In genomic region chr16:27317320-27317719, GRCh38 we compare ENCODE assay signal across 12 cellular contexts. TPM values are rescaled to one million over a fixed set of nuclear protein-coding genes. Genes with fewer than 3 reads are reported as not detected.
DNase-seq lines count a peak whose midpoint lies in the region; ATAC-seq and TF ChIP-seq lines count a peak whose summit lies in the region.
"Had no signal": no experiment of that assay in that cellular context is flagged by ENCODE, and none has a peak within 500 bp of the region (broad histone marks: within the 10 kb centered on the region; RNA-seq: fewer than 3 reads in every experiment).

No MANE protein-coding gene starts in this region.

- peaks cover 56% of the 10 kb centered on the region for H3K36me3 Mint-ChIP-seq in activated CD8-positive, alpha-beta memory T cell treated with anti-CD3 and anti-CD28 coated beads, Interleukin-2, amount 10 ng/mL, durations not matched to agents 7 days and 5 days
- peaks cover 72% of the 10 kb centered on the region for H3K36me3 Mint-ChIP-seq in activated naive CD8-positive, alpha-beta T cell treated with anti-CD3 and anti-CD28 coated beads for 36 hours
- H3K36me3 Mint-ChIP-seq: brain had no signal

- H3K9me3 ChIP-seq in right lobe of liver (no peaks in the 10 kb centered on the region), stomach smooth muscle (ENCODE audit: control insufficient read depth in 2 of 2, low read length in 2 of 2) (no peaks in the 10 kb centered on the region)
- H3K9me3 ChIP-seq: pancreas had no signal

- peaks cover 72% of the 10 kb centered on the region for H3K4me1 Mint-ChIP-seq in activated CD8-positive, alpha-beta memory T cell treated with anti-CD3 and anti-CD28 coated beads, Interleukin-2, amount 10 ng/mL, durations not matched to agents 7 days and 5 days
- peaks cover 75% of the 10 kb centered on the region for H3K4me1 Mint-ChIP-seq in activated naive CD8-positive, alpha-beta T cell treated with anti-CD3 and anti-CD28 coated beads for 36 hours

- intact Hi-C loops in right lobe of liver (cut with DNase I) = loop anchor here in 1 of 2 donors (10.0 kb wide), 1 partner anchor 47 kb away; no protein-coding TSS in a partner anchor

- no peak for TF ChIP-seq POLR2A in right lobe of liver (IDR thresholded peaks at IDR 0.05)

- peak overlapping the region; percentile 29 to 91 for H3K9ac ChIP-seq in stomach smooth muscle (ENCODE audit: low read length in 2 of 2)

- TF ChIP-seq CTCF in right lobe of liver (IDR thresholded peaks at IDR 0.05) = no peak

- H3K27me3 Mint-ChIP-seq in activated CD8-positive, alpha-beta memory T cell treated with anti-CD3 and anti-CD28 coated beads, Interleukin-2, amount 10 ng/mL, durations not matched to agents 7 days and 5 days = no peaks in the 10 kb centered on the region
- H3K27me3 Mint-ChIP-seq in activated naive CD8-positive, alpha-beta T cell treated with anti-CD3 and anti-CD28 coated beads for 36 hours = no peaks in the 10 kb centered on the region

- H3K4me3 ChIP-seq in right lobe of liver = no peak overlapping the region
- peak overlapping the region in 1 of 2 donors; percentile 59 for H3K4me3 ChIP-seq in stomach smooth muscle (ENCODE audit: low read length in 2 of 2)

- H3K27me3 ChIP-seq in right lobe of liver = no peaks in the 10 kb centered on the region
- no peaks in the 10 kb centered on the region for H3K27me3 ChIP-seq in stomach smooth muscle (ENCODE audit: control insufficient read depth in 1 of 2, insufficient read depth in 2 of 2, low read length in 2 of 2)
- H3K27me3 ChIP-seq: pancreas had no signal

- H3K27ac Mint-ChIP-seq in activated CD8-positive, alpha-beta memory T cell treated with anti-CD3 and anti-CD28 coated beads, Interleukin-2, amount 10 ng/mL, durations not matched to agents 7 days and 5 days = peak overlapping the region; percentile 94
- H3K27ac Mint-ChIP-seq in activated naive CD8-positive, alpha-beta T cell treated with anti-CD3 and anti-CD28 coated beads for 36 hours = peak overlapping the region; percentile 99

- no peak for DNase-seq in activated CD8-positive, alpha-beta memory T cell treated with anti-CD3 and anti-CD28 coated beads, Interleukin-2, amount 10 ng/mL, durations not matched to agents 7 days and 5 days
- no peak for DNase-seq in activated CD8-positive, alpha-beta memory T cell treated with anti-CD3 and anti-CD28 coated beads, Interleukin-2, amount 50 U/mL, for 48 hours
- DNase-seq in activated naive CD8-positive, alpha-beta T cell treated with anti-CD3 and anti-CD28 coated beads for 36 hours = no peak
- DNase-seq in right lobe of liver = peak in 1 of 3 donors; percentile 40
- DNase-seq in NOMO-1 treated with DMSO at 0.1 percent for 48 hours (lab: John Stamatoyannopoulos, UW; ENCODE audit: unreplicated experiment) = no peak
- no peak for DNase-seq in effector CD8-positive, alpha-beta T cell (lab: John Stamatoyannopoulos, UW)
- DNase-seq: NCI-H748 treated with DMSO at 0.1 percent for 48 hours had no signal

- no peak for ATAC-seq in activated CD8-positive, alpha-beta memory T cell treated with anti-CD3 and anti-CD28 coated beads, Interleukin-2, amount 10 ng/mL, durations not matched to agents 7 days and 5 days
- ATAC-seq in right lobe of liver (no peak), HG03457 (IDR thresholded peaks at IDR 0.05; ENCODE audit: unreplicated experiment) (no peak)
- ATAC-seq: pancreas had no signal

- peak overlapping the region; percentile 99 to 100 (median 99) for H3K27ac ChIP-seq in right lobe of liver
- H3K27ac ChIP-seq in stomach smooth muscle (ENCODE audit: low read length) = peak overlapping the region; percentile 97
- H3K27ac ChIP-seq: VCaP had no signal

- H3K4me3 Mint-ChIP-seq in activated CD8-positive, alpha-beta memory T cell treated with anti-CD3 and anti-CD28 coated beads, Interleukin-2, amount 10 ng/mL, durations not matched to agents 7 days and 5 days = peak overlapping the region; percentile 94
- H3K4me3 Mint-ChIP-seq in activated naive CD8-positive, alpha-beta T cell treated with anti-CD3 and anti-CD28 coated beads for 36 hours = peak overlapping the region; percentile 98

- CTCF ChIA-PET in activated CD8-positive, alpha-beta memory T cell treated with anti-CD3 and anti-CD28 coated beads, Interleukin-2, amount 10 ng/mL, durations not matched to agents 7 days and 5 days (lab: Charles Lee) = interaction anchor here (0.8 to 6.7 kb wide), 15 partner anchors 9 to 143 kb away, joined by 3 to 116 read pairs (median 5); partner anchors contain the start of genes IL21R, KDM8 and NSMCE1

- H3K4me1 ChIP-seq in right lobe of liver (peaks cover 0 to 89% (median 37%) of the 10 kb centered on the region in 4 donors), stomach smooth muscle (ENCODE audit: control insufficient read depth, insufficient read depth, low read length) (peaks cover 70% of the 10 kb centered on the region)

- WGBS in right lobe of liver (ENCODE audit: insufficient coverage, low coverage, low lambda C conversion rate, missing lambda C conversion rate) = 33% methylated on average over 3 of the region's 7 CpGs

- H3K36me3 ChIP-seq in right lobe of liver = no peaks in the 10 kb centered on the region
- peaks cover 0 to 3% of the 10 kb centered on the region in 2 donors for H3K36me3 ChIP-seq in stomach smooth muscle (ENCODE audit: control insufficient read depth in 2 of 2, insufficient read depth in 2 of 2, low read length in 2 of 2)
- H3K36me3 ChIP-seq: pancreas had no signal

- H3K9me3 Mint-ChIP-seq in activated CD8-positive, alpha-beta memory T cell treated with anti-CD3 and anti-CD28 coated beads, Interleukin-2, amount 10 ng/mL, durations not matched to agents 7 days and 5 days (ENCODE audit: low read depth) = no peaks in the 10 kb centered on the region
- no peaks in the 10 kb centered on the region for H3K9me3 Mint-ChIP-seq in activated naive CD8-positive, alpha-beta T cell treated with anti-CD3 and anti-CD28 coated beads for 36 hours

RNA-seq across cellular contexts. Expression of gene IL4R, which starts 3.5 kb away (rescaled TPM):
- total RNA-seq in activated CD8-positive, alpha-beta memory T cell treated with anti-CD3 and anti-CD28 coated beads, Interleukin-2, amount 10 ng/mL, durations not matched to agents 7 days and 5 days = 100 to 1,000 TPM; 155 to 190 TPM
- total RNA-seq in activated naive CD8-positive, alpha-beta T cell treated with anti-CD3 and anti-CD28 coated beads for 36 hours = 100 to 1,000 TPM; 183 to 190 TPM
- 100 to 1,000 TPM in 1 of 6 experiments, 10 to 100 TPM in 5; 38.8 to 147 (median 46.9) TPM for total RNA-seq in right lobe of liver

RNA-seq across cellular contexts. Expression of gene NSMCE1, which starts 48.7 kb away (rescaled TPM):
- total RNA-seq in activated CD8-positive, alpha-beta memory T cell treated with anti-CD3 and anti-CD28 coated beads, Interleukin-2, amount 10 ng/mL, durations not matched to agents 7 days and 5 days = 10 to 100 TPM; 75.9 to 94.0 TPM
- total RNA-seq in activated naive CD8-positive, alpha-beta T cell treated with anti-CD3 and anti-CD28 coated beads for 36 hours = 100 to 1,000 TPM; 133 to 146 TPM
- total RNA-seq in right lobe of liver = 10 to 100 TPM; 23.7 to 42.3 (median 33.1) TPM
